Comparison of ENCODE assay signal across 1 cellular context in the genomic region with DNA sequence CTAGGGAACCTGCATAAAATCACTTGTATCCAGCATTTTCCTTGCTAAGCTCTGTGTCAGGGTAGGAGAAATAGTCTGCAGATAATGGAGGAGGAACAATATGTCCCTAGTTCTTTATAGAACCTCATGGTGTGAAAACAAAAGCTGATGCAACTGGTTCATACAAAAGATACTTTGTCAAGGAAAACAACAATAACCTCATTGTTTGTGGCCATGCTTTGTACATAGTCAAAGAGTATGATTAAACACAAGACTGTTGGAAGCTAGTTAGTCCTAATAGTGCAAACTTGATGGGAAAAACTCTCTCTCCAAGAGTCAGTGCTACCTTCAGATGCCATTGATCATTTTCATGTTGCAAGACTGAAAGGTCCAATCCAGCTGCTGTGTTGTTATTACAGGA.
TF ChIP-seq lines count a peak whose summit lies in the region.

No MANE protein-coding gene starts in this region.

TF ChIP-seq in H1, 55 proteins besides CTCF, POLR2A, EP300 and RAD21:
- TF ChIP-seq, protein P1, sequence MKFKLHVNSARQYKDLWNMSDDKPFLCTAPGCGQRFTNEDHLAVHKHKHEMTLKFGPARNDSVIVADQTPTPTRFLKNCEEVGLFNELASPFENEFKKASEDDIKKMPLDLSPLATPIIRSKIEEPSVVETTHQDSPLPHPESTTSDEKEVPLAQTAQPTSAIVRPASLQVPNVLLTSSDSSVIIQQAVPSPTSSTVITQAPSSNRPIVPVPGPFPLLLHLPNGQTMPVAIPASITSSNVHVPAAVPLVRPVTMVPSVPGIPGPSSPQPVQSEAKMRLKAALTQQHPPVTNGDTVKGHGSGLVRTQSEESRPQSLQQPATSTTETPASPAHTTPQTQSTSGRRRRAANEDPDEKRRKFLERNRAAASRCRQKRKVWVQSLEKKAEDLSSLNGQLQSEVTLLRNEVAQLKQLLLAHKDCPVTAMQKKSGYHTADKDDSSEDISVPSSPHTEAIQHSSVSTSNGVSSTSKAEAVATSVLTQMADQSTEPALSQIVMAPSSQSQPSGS (IDR thresholded peaks at IDR 0.05; ENCODE audit: low read length) = no peak
- TF ChIP-seq CHD1 (IDR thresholded peaks at IDR 0.05; ENCODE audit: low read depth, low read length) = no peak
